10 cellular contexts compared by ENCODE assay signal in the genomic region with DNA sequence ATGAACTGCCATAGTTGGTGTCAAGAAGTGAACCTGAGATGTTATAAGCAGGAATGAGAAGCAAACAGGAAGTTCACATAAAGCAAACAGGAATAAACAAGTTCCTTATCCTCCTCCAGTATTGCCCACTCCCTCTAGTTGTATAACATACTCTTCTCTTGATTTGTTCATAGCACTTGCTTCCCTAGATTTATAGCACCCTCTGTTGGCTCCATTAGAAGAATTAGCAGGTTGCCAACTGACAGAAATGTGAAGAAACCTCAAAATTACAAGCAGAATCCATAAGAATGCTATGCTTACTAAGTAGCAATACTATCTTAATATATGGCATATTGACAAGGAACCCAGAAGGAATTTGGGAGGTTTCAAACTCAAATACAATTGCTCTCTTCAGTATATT.
DNase-seq lines count a peak whose midpoint lies in the region; ATAC-seq and TF ChIP-seq lines count a peak whose summit lies in the region.
"Had no signal": no experiment of that assay in that cellular context is flagged by ENCODE, and none has a peak within 500 bp of the region (broad histone marks: within the 10 kb centered on the region; RNA-seq: fewer than 3 reads in every experiment).

No MANE protein-coding gene starts in this region.

- no peaks in the 10 kb centered on the region for H3F3A ChIP-seq in GM23248 (ENCODE audit: insufficient read depth)

- H3K36me3 ChIP-seq in GM23248 (ENCODE audit: low read depth) (no peaks in the 10 kb centered on the region), RWPE2 (ENCODE audit: low read depth) (no peaks in the 10 kb centered on the region)
- H3K36me3 ChIP-seq: adrenal gland had no signal

- no peak overlapping the region for H3K4me2 ChIP-seq in GM23248 (ENCODE audit: unreplicated experiment)

- no peaks in the 10 kb centered on the region for H3K36me3 Mint-ChIP-seq in activated CD4-positive, alpha-beta T cell treated with anti-CD3 and anti-CD28 coated beads for 36 hours (ENCODE audit: low read depth)

- in situ Hi-C loops in GM23248 (cut with MboI): loop anchor here (25.0 kb wide), 2 partner anchors 393 to 682 kb away; no protein-coding TSS in a partner anchor

- no peak overlapping the region for H2AFZ ChIP-seq in GM23248

- no peaks in the 10 kb centered on the region for H3K79me2 ChIP-seq in GM23248 (ENCODE audit: insufficient read depth)

- no peak overlapping the region for H3K27ac ChIP-seq in GM23248
- H3K27ac ChIP-seq in RWPE2 (ENCODE audit: poor library complexity, severe bottlenecking): no peak overlapping the region
- H3K27ac ChIP-seq: adrenal gland had no signal

- H3K9me3 Mint-ChIP-seq in activated CD4-positive, alpha-beta T cell treated with anti-CD3 and anti-CD28 coated beads for 36 hours (ENCODE audit: low read depth): peaks cover 9% of the 10 kb centered on the region

- no peaks in the 10 kb centered on the region for H4K20me1 ChIP-seq in GM23248 (ENCODE audit: insufficient read depth)

- no peaks in the 10 kb centered on the region for H3K9me3 ChIP-seq in GM23248 (ENCODE audit: low read depth)
- H3K9me3 ChIP-seq in RWPE2 (ENCODE audit: severe bottlenecking): no peaks in the 10 kb centered on the region

- no peak for DNase-seq in AG04449 (ENCODE audit: low read depth, low spot score)
- peak; percentile 53 for DNase-seq in GM23248
- no peak for DNase-seq in RWPE2 (ENCODE audit: low spot score)
- peak; percentile 81 for DNase-seq in fibroblast of the aortic adventitia (ENCODE audit: low read depth)
- no peak for DNase-seq in hypothalamus (lab: John Stamatoyannopoulos, UW)
- no peak for DNase-seq in MV-4-11 (lab: John Stamatoyannopoulos, UW)
- DNase-seq in activated CD4-positive, alpha-beta T cell treated with anti-CD3 and anti-CD28 coated beads for 36 hours: no peak
- DNase-seq: adrenal gland, NCI-H510A had no signal

- H3K4me3 ChIP-seq in AG04449 (ENCODE audit: low read depth, low read length) (no peak overlapping the region), GM23248 (no peak overlapping the region), RWPE2 (ENCODE audit: severe bottlenecking) (no peak overlapping the region), fibroblast of the aortic adventitia (ENCODE audit: low read depth, low read length) (no peak overlapping the region)
- H3K4me3 ChIP-seq: adrenal gland had no signal

- no peaks in the 10 kb centered on the region for H3K4me1 ChIP-seq in GM23248 (ENCODE audit: insufficient read depth)
- no peaks in the 10 kb centered on the region for H3K4me1 ChIP-seq in RWPE2 (ENCODE audit: insufficient read depth, poor library complexity, severe bottlenecking)
- H3K4me1 ChIP-seq: adrenal gland had no signal

- H3K4me1 Mint-ChIP-seq in activated CD4-positive, alpha-beta T cell treated with anti-CD3 and anti-CD28 coated beads for 36 hours: no peaks in the 10 kb centered on the region

- H3K27ac Mint-ChIP-seq in activated CD4-positive, alpha-beta T cell treated with anti-CD3 and anti-CD28 coated beads for 36 hours: no peak overlapping the region

- H3K9ac ChIP-seq in GM23248: no peak overlapping the region

- ATAC-seq in RWPE2 (ENCODE audit: low read depth) (no peak), GM18858 (IDR thresholded peaks at IDR 0.05; ENCODE audit: unreplicated experiment) (no peak)
- ATAC-seq in activated CD4-positive, alpha-beta T cell treated with anti-CD3 and anti-CD28 coated beads for 36 hours: no peak

- no peaks in the 10 kb centered on the region for H3K9me2 ChIP-seq in GM23248 (ENCODE audit: insufficient read depth)

- H3K27me3 Mint-ChIP-seq in activated CD4-positive, alpha-beta T cell treated with anti-CD3 and anti-CD28 coated beads for 36 hours: no peaks in the 10 kb centered on the region

- CTCF ChIA-PET in AG04449 (lab: Yijun Ruan, JAX): interaction anchor here (0.6 to 2.4 kb wide), 9 partner anchors 9 to 754 kb away, joined by 3 to 8 read pairs (median 4); no protein-coding TSS in a partner anchor
- CTCF ChIA-PET in activated CD4-positive, alpha-beta T cell treated with anti-CD3 and anti-CD28 coated beads for 36 hours (lab: Charles Lee): no interaction called here

- POLR2A ChIA-PET in AG04449 (lab: Yijun Ruan, JAX): no interaction called here
- POLR2A ChIA-PET in activated CD4-positive, alpha-beta T cell treated with anti-CD3 and anti-CD28 coated beads for 36 hours (lab: Charles Lee): no interaction called here

- H3K27me3 ChIP-seq in GM23248 (replicated peaks; ENCODE audit: insufficient read depth) (no peaks in the 10 kb centered on the region), RWPE2 (ENCODE audit: insufficient read depth, poor library complexity, severe bottlenecking) (no peaks in the 10 kb centered on the region)
- H3K27me3 ChIP-seq: adrenal gland had no signal

- no peak overlapping the region for H3K4me3 Mint-ChIP-seq in activated CD4-positive, alpha-beta T cell treated with anti-CD3 and anti-CD28 coated beads for 36 hours

- intact Hi-C loops in activated CD4-positive, alpha-beta T cell treated with anti-CD3 and anti-CD28 coated beads for 36 hours (cut with DNase I, micrococcal nuclease): no loop called here

- TF ChIP-seq CTCF in AG04449 (IDR thresholded peaks at IDR 0.05; ENCODE audit: insufficient read depth, low read length, missing control alignments) (peak; percentile 17), RWPE2 (IDR thresholded peaks at IDR 0.05; ENCODE audit: poor library complexity, severe bottlenecking) (peak; percentile 30), fibroblast of the aortic adventitia (IDR thresholded peaks at IDR 0.05; ENCODE audit: insufficient read depth, low read length) (peak; percentile 46)

Comparison
In these comparisons a context has a peak if more than half of its experiments do, and no peak if none do; other contexts are left out.
1. DNase-seq: peak in GM23248 (single experiment) and fibroblast of the aortic adventitia (single experiment); none in AG04449 (single experiment), RWPE2 (single experiment), hypothalamus (0 of 51), MV-4-11 (single experiment) and activated CD4-positive, alpha-beta T cell treated with anti-CD3 and anti-CD28 coated beads for 36 hours (single experiment).
2. Peak in every context shown above with its lines, with median percentiles within 50 percentile points of each other: CTCF ChIP-seq.